ENCODE assay signal across 1 cellular context in genomic region chr6:113921299-113921904, GRCh38.
TF ChIP-seq lines count a peak whose summit lies in the region.

No MANE protein-coding gene starts in this region.

TF ChIP-seq in GM12878, 131 proteins besides CTCF, POLR2A, EP300 and RAD21:
- TF ChIP-seq BCLAF1 (IDR thresholded peaks at IDR 0.05): no peak
- TF ChIP-seq ASH2L (IDR thresholded peaks at IDR 0.05; ENCODE audit: borderline replicate concordance, low read depth): no peak
- TF ChIP-seq CBX3 (IDR thresholded peaks at IDR 0.05; ENCODE audit: borderline replicate concordance, low read depth): no peak
- TF ChIP-seq, protein P1, sequence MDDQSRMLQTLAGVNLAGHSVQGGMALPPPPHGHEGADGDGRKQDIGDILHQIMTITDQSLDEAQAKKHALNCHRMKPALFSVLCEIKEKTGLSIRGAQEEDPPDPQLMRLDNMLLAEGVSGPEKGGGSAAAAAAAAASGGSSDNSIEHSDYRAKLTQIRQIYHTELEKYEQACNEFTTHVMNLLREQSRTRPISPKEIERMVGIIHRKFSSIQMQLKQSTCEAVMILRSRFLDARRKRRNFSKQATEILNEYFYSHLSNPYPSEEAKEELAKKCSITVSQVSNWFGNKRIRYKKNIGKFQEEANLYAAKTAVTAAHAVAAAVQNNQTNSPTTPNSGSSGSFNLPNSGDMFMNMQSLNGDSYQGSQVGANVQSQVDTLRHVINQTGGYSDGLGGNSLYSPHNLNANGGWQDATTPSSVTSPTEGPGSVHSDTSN (IDR thresholded peaks at IDR 0.05; ENCODE audit: insufficient replicate concordance, low read depth, low read length): no peak
- TF ChIP-seq MYC (IDR thresholded peaks at IDR 0.05; ENCODE audit: insufficient read depth, insufficient read length, insufficient replicate concordance, low read length, severe bottlenecking): no peak
- no peak for TF ChIP-seq SUPT20H (IDR thresholded peaks at IDR 0.05; ENCODE audit: borderline replicate concordance, control insufficient read depth, low read depth, low read length)
- TF ChIP-seq NRF1 (conservative IDR thresholded peaks at IDR 0.05; ENCODE audit: low read depth, low read length): no peak
- no peak for TF ChIP-seq ZSCAN29 (IDR thresholded peaks at IDR 0.05)
- no peak for TF ChIP-seq EZH2 (IDR thresholded peaks at IDR 0.05; ENCODE audit: borderline replicate concordance, control insufficient read depth, low read depth, low read length)
- TF ChIP-seq ETV6 (conservative IDR thresholded peaks at IDR 0.05 in 1 of 2, IDR thresholded peaks at IDR 0.05 in 1 of 2; ENCODE audit: borderline replicate concordance in 1 of 2, low read depth in 1 of 2): no peak
- no peak for TF ChIP-seq SMAD5 (IDR thresholded peaks at IDR 0.05; ENCODE audit: low read depth)
- TF ChIP-seq TCF3 (IDR thresholded peaks at IDR 0.05; ENCODE audit: borderline replicate concordance, insufficient read depth, low read depth, low read length): no peak
- TF ChIP-seq ZNF274 (IDR thresholded peaks at IDR 0.05; ENCODE audit: insufficient read depth, insufficient read length): no peak
- no peak for TF ChIP-seq SMAD1 (IDR thresholded peaks at IDR 0.05; ENCODE audit: low read depth, partially characterized antibody)
- no peak for TF ChIP-seq EED (IDR thresholded peaks at IDR 0.05; ENCODE audit: low read depth)
- TF ChIP-seq NBN (IDR thresholded peaks at IDR 0.05): no peak
- TF ChIP-seq BCL3 (IDR thresholded peaks at IDR 0.05; ENCODE audit: borderline replicate concordance, insufficient read depth, low read depth, low read length, poor library complexity, severe bottlenecking): no peak
- no peak for TF ChIP-seq ZBED1 (IDR thresholded peaks at IDR 0.05; ENCODE audit: borderline replicate concordance)
- TF ChIP-seq DPF2 (IDR thresholded peaks at IDR 0.05): no peak
TF ChIP-seq in GM12878: peak in this region for 0.
